9 cellular contexts compared by ENCODE assay signal in the genomic region with DNA sequence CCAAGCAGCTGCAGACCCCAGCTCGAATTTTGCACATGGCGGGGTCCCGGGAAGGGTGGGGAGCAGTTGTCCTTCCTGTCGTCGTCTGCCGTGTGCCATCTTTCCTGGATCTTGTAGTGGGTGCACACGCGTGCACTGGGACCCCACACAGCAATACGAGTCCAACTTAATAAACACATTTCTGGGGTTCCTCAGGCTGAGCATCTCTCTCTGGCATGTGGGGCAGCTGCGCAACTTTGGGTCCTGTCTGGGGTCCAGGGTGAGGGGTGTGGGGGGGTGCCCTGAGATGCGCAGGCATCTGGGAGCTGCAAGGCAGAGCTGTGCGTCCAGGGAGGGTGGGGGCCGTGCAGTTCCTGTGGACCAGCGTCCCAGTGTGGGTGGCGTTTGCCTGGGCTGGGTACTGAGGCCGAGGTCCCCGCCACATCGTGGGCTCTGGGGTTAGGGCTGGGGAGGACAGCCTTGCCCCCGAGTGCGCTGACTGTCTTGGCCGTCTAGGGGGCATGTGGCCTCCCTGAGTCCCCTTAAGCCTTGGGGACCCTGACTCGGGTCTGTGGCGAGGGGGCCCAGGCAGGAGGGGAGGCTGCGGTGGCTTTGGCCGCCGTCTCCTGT. TPM values are rescaled to one million over a fixed set of nuclear protein-coding genes. Genes with fewer than 3 reads are reported as not detected.
DNase-seq lines count a peak whose midpoint lies in the region; FAIRE-seq and TF ChIP-seq lines count a peak whose summit lies in the region.
"Had no signal": no experiment of that assay in that cellular context is flagged by ENCODE, and none has a peak within 500 bp of the region (broad histone marks: within the 10 kb centered on the region; RNA-seq: fewer than 3 reads in every experiment).

No MANE protein-coding gene starts in this region.

- WGBS in esophagus squamous epithelium, 2 donors: 77 to 87% methylated on average over 4 to 16 of the region's 26 CpGs

- no peaks in the 10 kb centered on the region for H3K9me3 ChIP-seq in BLaER1 treated with 17β-estradiol and CSF1 and Interleukin-3, amounts not matched to agents 10 nM and 100 nM (replicated peaks in 1 of 11)
- H3K9me3 ChIP-seq in MM.1S (replicated peaks; ENCODE audit: insufficient read depth, low read length) (no peaks in the 10 kb centered on the region), esophagus squamous epithelium (no peaks in the 10 kb centered on the region)

- peaks cover 11 to 31% (median 22%) of the 10 kb centered on the region in 11 experiments for H3K36me3 ChIP-seq in BLaER1 treated with 17β-estradiol and CSF1 and Interleukin-3, amounts not matched to agents 10 nM and 100 nM
- H3K36me3 ChIP-seq in MM.1S (replicated peaks; ENCODE audit: insufficient read depth, low read length) (no peaks in the 10 kb centered on the region), esophagus squamous epithelium (peaks cover 0 to 34% (median 10%) of the 10 kb centered on the region in 3 donors)

- peak overlapping the region; percentile 87 to 100 (median 98) for H3K4me2 ChIP-seq in BLaER1 treated with 17β-estradiol and CSF1 and Interleukin-3, amounts not matched to agents 10 nM and 100 nM
- peak overlapping the region; percentile 100; the same call in 1 of the 2 replicates for H3K4me2 ChIP-seq in MM.1S (ENCODE audit: low read depth, low read length)

- peaks cover 5 to 31% (median 16%) of the 10 kb centered on the region in 11 experiments for H3K27me3 ChIP-seq in BLaER1 treated with 17β-estradiol and CSF1 and Interleukin-3, amounts not matched to agents 10 nM and 100 nM
- H3K27me3 ChIP-seq in MM.1S (replicated peaks; ENCODE audit: insufficient read depth, low read length): no peaks in the 10 kb centered on the region
- H3K27me3 ChIP-seq in esophagus squamous epithelium: peaks cover 0 to 26% (median under 1%) of the 10 kb centered on the region in 4 donors

- no peak for TF ChIP-seq POLR2A in esophagus squamous epithelium (IDR thresholded peaks at IDR 0.05)

- H3F3A ChIP-seq in MM.1S (ENCODE audit: insufficient read depth, low read length): peaks cover 4% of the 10 kb centered on the region; the same call in 1 of the 2 replicates

- FAIRE-seq in D721Med (lab: Jason Lieb, UNC) (no peak), GM19239 (lab: Jason Lieb, UNC) (no peak)

- peak overlapping the region; percentile 92 for H2AFZ ChIP-seq in MM.1S (ENCODE audit: low read length)

- intact Hi-C loops in esophagus squamous epithelium (cut with DNase I): no loop called here
- intact Hi-C loops in posterior cingulate gyrus (cut with DNase I): no loop called here

- peak overlapping the region in 8 of 11 experiments; percentile 53 to 76 (median 70); a peak in 11 of 22 replicates for H3K9ac ChIP-seq in BLaER1 treated with 17β-estradiol and CSF1 and Interleukin-3, amounts not matched to agents 10 nM and 100 nM
- peak overlapping the region; percentile 60; the same call in 1 of the 2 replicates for H3K9ac ChIP-seq in MM.1S (ENCODE audit: low read length)

- no peaks in the 10 kb centered on the region for H3K9me2 ChIP-seq in MM.1S (replicated peaks; ENCODE audit: insufficient read depth, low read length)

- peak overlapping the region in 1 of 11 experiments; percentile 75; a peak in 2 of 22 replicates for H3K27ac ChIP-seq in BLaER1 treated with 17β-estradiol and CSF1 and Interleukin-3, amounts not matched to agents 10 nM and 100 nM
- H3K27ac ChIP-seq in MM.1S (ENCODE audit: low read length) (no peak overlapping the region), esophagus squamous epithelium (peak overlapping the region; percentile 91 to 99 (median 98))

- peaks cover 26 to 38% (median 30%) of the 10 kb centered on the region in 10 experiments for H3K4me1 ChIP-seq in BLaER1 treated with 17β-estradiol and CSF1 and Interleukin-3, amounts not matched to agents 10 nM and 100 nM
- peaks cover 9% of the 10 kb centered on the region for H3K4me1 ChIP-seq in MM.1S (ENCODE audit: low read length)
- H3K4me1 ChIP-seq in esophagus squamous epithelium: peaks cover 23 to 80% (median 34%) of the 10 kb centered on the region in 3 donors

- no peak for DNase-seq in MM.1S
- DNase-seq in esophagus squamous epithelium (lab: John Stamatoyannopoulos, UW): no peak
- DNase-seq in posterior cingulate gyrus: no peak
- no peak for DNase-seq in D721Med (ENCODE audit: insufficient read length, low spot score)
- DNase-seq in GM19239 (ENCODE audit: insufficient read length, low spot score): no peak
- DNase-seq: DMS79; NCI-H2227 treated with DMSO at 0.1 percent for 48 hours; stimulated activated naive CD4-positive, alpha-beta T cell had no signal

- H3K79me2 ChIP-seq in MM.1S (ENCODE audit: low read length): no peaks in the 10 kb centered on the region

- H3K4me3 ChIP-seq in BLaER1 treated with 17β-estradiol and CSF1 and Interleukin-3, amounts not matched to agents 10 nM and 100 nM: peak overlapping the region in 6 of 10 experiments; percentile 59 to 73 (median 65); a peak in 10 of 20 replicates
- H3K4me3 ChIP-seq in MM.1S (ENCODE audit: low read length) (peak overlapping the region; percentile 89; the same call in 1 of the 2 replicates), esophagus squamous epithelium (peak overlapping the region; percentile 72 to 83 (median 74))

- TF ChIP-seq CTCF in MM.1S (IDR thresholded peaks at IDR 0.05; ENCODE audit: low read length) (no peak), esophagus squamous epithelium (IDR thresholded peaks at IDR 0.05) (no peak), D721Med (IDR thresholded peaks at IDR 0.05; ENCODE audit: insufficient read depth, missing control alignments) (no peak)

- peaks cover 0 to 58% (median 20%) of the 10 kb centered on the region in 11 experiments; a peak in 17 of 22 replicates for H4K20me1 ChIP-seq in BLaER1 treated with 17β-estradiol and CSF1 and Interleukin-3, amounts not matched to agents 10 nM and 100 nM
- no peaks in the 10 kb centered on the region for H4K20me1 ChIP-seq in MM.1S (ENCODE audit: insufficient read depth, low read length)

RNA-seq across cellular contexts. Expression of a gene that starts 0.7 kb away (rescaled TPM):
- 10 to 100 TPM; 16.8 to 39.6 (median 23.4) TPM for total RNA-seq in esophagus squamous epithelium

RNA-seq across cellular contexts. Expression of a gene that starts 5.2 kb away (rescaled TPM):
- 10 to 100 TPM in 3 of 4 donors, 1 to 10 TPM in 1; 8.7 to 13.8 (median 10.3) TPM for total RNA-seq in esophagus squamous epithelium

RNA-seq across cellular contexts. Expression of a gene that starts 6.6 kb away (rescaled TPM):
- 10 to 100 TPM; 57.9 to 80.2 (median 60.4) TPM for total RNA-seq in esophagus squamous epithelium

RNA-seq across cellular contexts. Expression of a gene that starts 16.3 kb away (rescaled TPM):
- total RNA-seq in esophagus squamous epithelium: not detected

RNA-seq across cellular contexts. Expression of a gene that starts 34.3 kb away (rescaled TPM):
- total RNA-seq in esophagus squamous epithelium: 10 to 100 TPM; 15.1 to 16.2 (median 15.3) TPM
